Comparison of ENCODE assay signal across 8 cellular contexts in genomic region chr14:105067140-105067968, GRCh38.
DNase-seq lines count a peak whose midpoint lies in the region; ATAC-seq and TF ChIP-seq lines count a peak whose summit lies in the region.

No MANE protein-coding gene starts in this region.

- no peaks in the 10 kb centered on the region for H3K9me3 Mint-ChIP-seq in activated naive CD8-positive, alpha-beta T cell treated with anti-CD3 and anti-CD28 coated beads, Interleukin-2, amount 50 U/mL, for 24 hours

- DNase-seq in RWPE2 (ENCODE audit: low spot score) (peak; percentile 73), NCI-H2196 treated with DMSO at 0.1 percent for 48 hours (lab: John Stamatoyannopoulos, UW; ENCODE audit: unreplicated experiment) (no peak), erythroblast (lab: John Stamatoyannopoulos, UW) (no peak), NCI-H2029 (lab: John Stamatoyannopoulos, UW) (no peak)
- peak; percentile 74 for DNase-seq in activated naive CD8-positive, alpha-beta T cell treated with anti-CD3 and anti-CD28 coated beads, Interleukin-2, amount 50 U/mL, for 24 hours
- peak in 2 of 3 donors; percentile 66 to 67 for DNase-seq in stimulated activated CD4-positive, alpha-beta T cell treated with anti-CD3 and anti-CD28 coated beads, Interleukin-12 subunit alpha, Interleukin-12 subunit beta, amount 100 ng/mL, for 48 hours (ENCODE audit: low read depth in 2 of 3, low spot score in 1 of 3)

- ATAC-seq in RWPE2 (ENCODE audit: low read depth) (peak; percentile 52), HG02678 (IDR thresholded peaks at IDR 0.05; ENCODE audit: unreplicated experiment) (no peak)
- ATAC-seq in activated naive CD8-positive, alpha-beta T cell treated with anti-CD3 and anti-CD28 coated beads, Interleukin-2, amount 50 U/mL, for 24 hours: peak; percentile 23

- H3K4me1 ChIP-seq in RWPE2 (ENCODE audit: insufficient read depth, poor library complexity, severe bottlenecking): no peaks in the 10 kb centered on the region

- H3K27ac ChIP-seq in RWPE2 (ENCODE audit: poor library complexity, severe bottlenecking): no peak overlapping the region

- peak overlapping the region; percentile 84 for H3K27ac Mint-ChIP-seq in activated naive CD8-positive, alpha-beta T cell treated with anti-CD3 and anti-CD28 coated beads, Interleukin-2, amount 50 U/mL, for 24 hours

- no peak overlapping the region for H3K4me3 ChIP-seq in RWPE2 (ENCODE audit: severe bottlenecking)

- H3K4me1 Mint-ChIP-seq in activated naive CD8-positive, alpha-beta T cell treated with anti-CD3 and anti-CD28 coated beads, Interleukin-2, amount 50 U/mL, for 24 hours: peaks cover 88% of the 10 kb centered on the region

- H3K9me3 ChIP-seq in RWPE2 (ENCODE audit: severe bottlenecking): no peaks in the 10 kb centered on the region

- no peaks in the 10 kb centered on the region for H3K27me3 ChIP-seq in RWPE2 (ENCODE audit: insufficient read depth, poor library complexity, severe bottlenecking)

- H3K36me3 Mint-ChIP-seq in activated naive CD8-positive, alpha-beta T cell treated with anti-CD3 and anti-CD28 coated beads, Interleukin-2, amount 50 U/mL, for 24 hours (ENCODE audit: low read depth): peaks cover 5% of the 10 kb centered on the region

- H3K27me3 Mint-ChIP-seq in activated naive CD8-positive, alpha-beta T cell treated with anti-CD3 and anti-CD28 coated beads, Interleukin-2, amount 50 U/mL, for 24 hours: no peaks in the 10 kb centered on the region

- H3K4me3 Mint-ChIP-seq in activated naive CD8-positive, alpha-beta T cell treated with anti-CD3 and anti-CD28 coated beads, Interleukin-2, amount 50 U/mL, for 24 hours: peak overlapping the region; percentile 61

- TF ChIP-seq POLR2A in GM10847 (IDR thresholded peaks at IDR 0.05; ENCODE audit: extremely low read depth, insufficient read length) (peak; percentile 27), erythroblast (IDR thresholded peaks at IDR 0.05; ENCODE audit: low read length) (no peak)

- TF ChIP-seq CTCF in RWPE2 (IDR thresholded peaks at IDR 0.05; ENCODE audit: poor library complexity, severe bottlenecking): no peak

- H3K36me3 ChIP-seq in RWPE2 (ENCODE audit: low read depth): no peaks in the 10 kb centered on the region

Comparison
In these comparisons a context has a peak if more than half of its experiments do, and no peak if none do; other contexts are left out.
1. DNase-seq: peak in RWPE2 (single experiment), activated naive CD8-positive, alpha-beta T cell treated with anti-CD3 and anti-CD28 coated beads, Interleukin-2, amount 50 U/mL, for 24 hours (single experiment) and stimulated activated CD4-positive, alpha-beta T cell treated with anti-CD3 and anti-CD28 coated beads, Interleukin-12 subunit alpha, Interleukin-12 subunit beta, amount 100 ng/mL, for 48 hours (2 of 3); none in NCI-H2196 treated with DMSO at 0.1 percent for 48 hours (single experiment), erythroblast (0 of 2) and NCI-H2029 (single experiment).